Comparison of ENCODE assay signal across 8 cellular contexts in the genomic region with DNA sequence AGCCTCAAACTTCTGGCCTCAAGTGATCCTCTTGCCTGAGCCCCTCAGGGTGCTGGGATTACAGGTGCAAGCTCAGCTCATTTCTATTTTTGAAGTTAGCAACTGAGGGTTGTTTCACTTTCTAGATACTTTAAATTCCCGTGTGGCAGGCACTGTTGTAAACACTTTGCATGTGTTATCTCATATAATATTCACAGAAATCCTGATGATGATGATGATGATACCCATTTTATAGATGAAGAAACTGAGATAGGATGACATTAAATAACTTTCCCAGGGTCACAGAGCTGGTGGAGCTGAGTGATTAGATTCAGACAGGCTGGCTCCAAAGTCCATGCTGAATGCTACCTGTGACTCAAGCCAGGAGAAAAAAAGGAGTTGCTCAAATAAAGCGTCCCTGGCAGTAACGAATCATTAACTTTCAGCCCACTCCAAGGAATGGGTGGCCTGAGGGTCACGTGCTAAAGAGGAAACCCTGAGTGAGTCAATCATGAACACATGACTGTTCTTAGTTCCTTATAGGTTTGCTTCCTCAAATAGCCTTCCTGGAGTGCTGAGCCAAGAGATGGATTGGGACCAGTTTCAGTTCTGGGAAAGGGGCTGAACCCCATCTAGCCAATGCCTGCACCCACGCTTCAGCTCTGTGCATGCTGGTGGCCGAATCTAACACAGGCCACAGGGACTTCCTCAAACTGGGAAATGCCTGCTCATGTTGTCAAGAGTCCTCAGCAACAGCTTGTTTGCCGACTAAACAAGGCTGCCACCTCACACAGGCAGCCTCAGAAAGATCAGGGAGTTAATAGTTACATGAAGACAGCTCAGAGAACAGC. TPM values are rescaled to one million over a fixed set of nuclear protein-coding genes. Genes with fewer than 3 reads are reported as not detected.
DNase-seq lines count a peak whose midpoint lies in the region; ATAC-seq and FAIRE-seq lines count a peak whose summit lies in the region.

No MANE protein-coding gene starts in this region.

- 77 to 83% methylated on average over 6 to 7 of the region's 7 CpGs for WGBS in ectodermal cell, 2 experiments

- peaks cover 8% of the 10 kb centered on the region for H3K4me1 ChIP-seq in ectodermal cell (ENCODE audit: control insufficient read depth, insufficient read depth, low read length)

- no peaks in the 10 kb centered on the region for H3K27me3 ChIP-seq in ectodermal cell (ENCODE audit: control insufficient read depth, insufficient read depth, low read length, poor library complexity, severe bottlenecking)

- H3K27ac ChIP-seq in ectodermal cell (ENCODE audit: insufficient read depth, low read depth, low read length, poor library complexity, severe bottlenecking): peak overlapping the region; percentile 50

- H3K36me3 ChIP-seq in ectodermal cell (ENCODE audit: control insufficient read depth, insufficient read depth, low read length): no peaks in the 10 kb centered on the region

- DNase-seq in NCI-H748 (lab: John Stamatoyannopoulos, UW; ENCODE audit: unreplicated experiment): peak; percentile 13
- DNase-seq in NCI-H748 treated with DMSO at 0.1 percent for 48 hours (lab: John Stamatoyannopoulos, UW): no peak
- DNase-seq in RCC 7860 (ENCODE audit: low spot score): peak; percentile 100
- DNase-seq in mesenteric fat pad (ENCODE audit: low spot score): peak; percentile 92
- peak; percentile 67 for DNase-seq in urothelium cell line (ENCODE audit: low spot score)

- FAIRE-seq in RCC 7860 (lab: Jason Lieb, UNC): peak; percentile 99
- peak; percentile 77 for FAIRE-seq in urothelium cell line (lab: Jason Lieb, UNC)

- peak; percentile 60 for ATAC-seq in GM21390 (IDR thresholded peaks at IDR 0.05; ENCODE audit: unreplicated experiment)
- ATAC-seq in HG03575 (IDR thresholded peaks at IDR 0.05; ENCODE audit: extremely low read depth, insufficient number of reproducible peaks, low FRiP score, unreplicated experiment): peak; percentile 37

- H3K4me3 ChIP-seq in ectodermal cell (ENCODE audit: insufficient read depth, low read depth, low read length): no peak overlapping the region

- H3K9me3 ChIP-seq in ectodermal cell (ENCODE audit: control insufficient read depth, low read length): no peaks in the 10 kb centered on the region

RNA-seq across cellular contexts. Expression of a gene that starts 52.8 kb away (rescaled TPM):
- polyA plus RNA-seq in ectodermal cell (2013, experiment 1 of 4): 1.9 TPM
- polyA plus RNA-seq in ectodermal cell (2013, experiment 2 of 4): 2.4 TPM
- polyA plus RNA-seq in ectodermal cell (2013, experiment 3 of 4): 0.91 TPM
- 1.2 TPM for polyA plus RNA-seq in ectodermal cell (2013, experiment 4 of 4)
- 53.3 TPM for total RNA-seq in mesenteric fat pad
